18 cellular contexts compared by ENCODE assay signal in the genomic region with DNA sequence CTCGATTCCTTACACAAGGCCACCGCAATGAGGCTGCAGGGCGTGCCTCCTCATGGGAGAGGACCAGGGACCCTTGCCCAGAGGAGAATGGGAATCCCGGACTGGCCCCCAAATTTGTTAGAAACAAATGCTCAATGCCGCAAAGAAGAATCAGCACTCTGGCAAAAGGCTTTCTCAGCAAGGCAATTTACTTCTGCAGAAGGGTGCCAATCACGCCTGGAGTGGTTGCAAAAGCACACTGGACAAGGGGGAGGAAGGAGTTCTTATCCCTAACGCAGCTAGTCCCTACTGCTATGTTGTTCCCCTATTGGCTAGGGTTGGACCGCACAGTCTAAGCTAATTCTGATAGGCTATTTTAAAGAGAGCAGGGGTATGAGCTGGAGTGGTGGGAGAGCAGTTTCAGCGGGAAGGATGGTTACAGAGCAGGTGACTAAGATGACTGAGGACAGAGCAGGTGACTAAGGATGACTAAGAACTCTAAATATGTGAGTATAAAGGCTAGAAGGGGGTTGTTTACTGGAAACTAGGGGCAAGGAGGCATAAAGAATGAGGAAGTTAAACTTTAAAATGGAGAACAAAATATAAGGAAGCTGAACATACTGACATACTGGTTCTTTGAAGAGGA. TPM values are rescaled to one million over a fixed set of nuclear protein-coding genes. Genes with fewer than 3 reads are reported as not detected.
A peak's percentile ranks its signal among the peaks of the same experiment; 100 is the strongest.
DNase-seq lines count a peak whose midpoint lies in the region; ATAC-seq and TF ChIP-seq lines count a peak whose summit lies in the region.
"Had no signal": no experiment of that assay in that cellular context is flagged by ENCODE, and none has a peak within 500 bp of the region (broad histone marks: within the 10 kb centered on the region; RNA-seq: fewer than 3 reads in every experiment).

No MANE protein-coding gene starts in this region.

- ATAC-seq in activated CD4-positive, CD25-positive, alpha-beta regulatory T cell treated with anti-CD3 and anti-CD28 coated beads, Interleukin-2, amount 50 U/mL, for 24 hours: peak; percentile 17 to 79
- peak; percentile 80 for ATAC-seq in stimulated activated memory B cell treated with anti-CD40 and anti-IgM and Interleukin-4, amounts not matched to agents 10 μg/mL and 1 μg/mL and 100 μg/mL, for 72 hours
- ATAC-seq: activated T-cell treated with anti-CD3 and anti-CD28 coated beads, Interleukin-2, amount 50 U/mL, for 72 hours had no signal

- no peak overlapping the region for H3K27ac ChIP-seq in endodermal cell (ENCODE audit: low read depth, low read length)
- H3K27ac ChIP-seq: tibial artery, WERI-Rb-1 had no signal

- H3K27ac Mint-ChIP-seq in endodermal cell: no peak overlapping the region
- peak overlapping the region; percentile 26 for H3K27ac Mint-ChIP-seq in stimulated activated memory B cell treated with anti-CD40 and anti-IgM and Interleukin-4, amounts not matched to agents 10 μg/mL and 1 μg/mL and 100 μg/mL, for 72 hours
- H3K27ac Mint-ChIP-seq in HFFc6: no peak overlapping the region
- H3K27ac Mint-ChIP-seq: activated T-cell treated with anti-CD3 and anti-CD28 coated beads, Interleukin-2, amount 50 U/mL, for 72 hours had no signal

- H3K4me1 ChIP-seq in endodermal cell (ENCODE audit: control insufficient read depth, insufficient read depth, low read length): no peaks in the 10 kb centered on the region
- H3K4me1 ChIP-seq: tibial artery had no signal

- H3K9me3 Mint-ChIP-seq in endodermal cell (peaks cover 44% of the 10 kb centered on the region), HFFc6 (peaks cover 47% of the 10 kb centered on the region)
- peaks cover 10% of the 10 kb centered on the region for H3K9me3 Mint-ChIP-seq in stimulated activated memory B cell treated with anti-CD40 and anti-IgM and Interleukin-4, amounts not matched to agents 10 μg/mL and 1 μg/mL and 100 μg/mL, for 72 hours

- H3K9me3 ChIP-seq in endodermal cell (ENCODE audit: control insufficient read depth, low read length): peaks cover 73% of the 10 kb centered on the region

- H3K36me3 Mint-ChIP-seq in endodermal cell (ENCODE audit: low read depth) (peaks cover 74% of the 10 kb centered on the region), HFFc6 (ENCODE audit: low read depth) (peaks cover 84% of the 10 kb centered on the region)
- peaks cover 68% of the 10 kb centered on the region for H3K36me3 Mint-ChIP-seq in stimulated activated memory B cell treated with anti-CD40 and anti-IgM and Interleukin-4, amounts not matched to agents 10 μg/mL and 1 μg/mL and 100 μg/mL, for 72 hours

- peak overlapping the region; percentile 46 for H3K4me3 ChIP-seq in endodermal cell (ENCODE audit: low read length)
- H3K4me3 ChIP-seq: lung, tibial artery had no signal

- peaks cover 58% of the 10 kb centered on the region for H3K36me3 ChIP-seq in endodermal cell (ENCODE audit: control insufficient read depth, insufficient read depth, low read length)

- no peaks in the 10 kb centered on the region for H3K27me3 ChIP-seq in endodermal cell (ENCODE audit: control insufficient read depth, insufficient read depth, low read length, poor library complexity, severe bottlenecking)
- H3K27me3 ChIP-seq: tibial artery had no signal

- TF ChIP-seq CTCF in endodermal cell (conservative IDR thresholded peaks at IDR 0.05) (no peak), HFFc6 (IDR thresholded peaks at IDR 0.05) (no peak)

- H3K27me3 Mint-ChIP-seq in endodermal cell (ENCODE audit: insufficient read depth) (no peaks in the 10 kb centered on the region), HFFc6 (ENCODE audit: insufficient read depth) (no peaks in the 10 kb centered on the region; the same call in 1 of the 2 replicates)
- H3K27me3 Mint-ChIP-seq in stimulated activated memory B cell treated with anti-CD40 and anti-IgM and Interleukin-4, amounts not matched to agents 10 μg/mL and 1 μg/mL and 100 μg/mL, for 72 hours: no peaks in the 10 kb centered on the region

- 94 to 96% methylated on average over 6 to 9 of the region's 9 CpGs for WGBS in endodermal cell (ENCODE audit: insufficient coverage in 1 of 2, insufficient read length in 1 of 2), 2 experiments

- no peak for DNase-seq in activated CD4-positive, CD25-positive, alpha-beta regulatory T cell (lab: John Stamatoyannopoulos, UW)
- DNase-seq in RKO (ENCODE audit: low spot score): peak; percentile 70
- DNase-seq in endodermal cell: peak; percentile 58
- DNase-seq in foreskin melanocyte: no peak
- no peak for DNase-seq in D341Med (ENCODE audit: low spot score)
- no peak for DNase-seq in HFFc6
- DNase-seq: activated T-cell treated with anti-CD3 and anti-CD28 coated beads, Interleukin-2, amount 50 U/mL, for 72 hours; hypothalamus; NCI-H1092; NCI-H524; occipital lobe; Right ventricle myocardium superior; stimulated activated CD4-positive, alpha-beta T cell treated with anti-CD3 and anti-CD28 coated beads, Interleukin-12 subunit alpha, Interleukin-12 subunit beta, amount 100 ng/mL, for 4 hours; tibial artery; WERI-Rb-1 had no signal

- H3K4me3 Mint-ChIP-seq in endodermal cell (no peak overlapping the region), HFFc6 (no peak overlapping the region; the same call in 1 of the 2 replicates)
- no peak overlapping the region for H3K4me3 Mint-ChIP-seq in stimulated activated memory B cell treated with anti-CD40 and anti-IgM and Interleukin-4, amounts not matched to agents 10 μg/mL and 1 μg/mL and 100 μg/mL, for 72 hours
- H3K4me3 Mint-ChIP-seq: activated T-cell treated with anti-CD3 and anti-CD28 coated beads, Interleukin-2, amount 50 U/mL, for 72 hours had no signal

- H3K4me1 Mint-ChIP-seq in endodermal cell (no peaks in the 10 kb centered on the region), HFFc6 (ENCODE audit: low read depth) (peaks cover 11% of the 10 kb centered on the region)
- peaks cover 17% of the 10 kb centered on the region for H3K4me1 Mint-ChIP-seq in stimulated activated memory B cell treated with anti-CD40 and anti-IgM and Interleukin-4, amounts not matched to agents 10 μg/mL and 1 μg/mL and 100 μg/mL, for 72 hours

- no peak overlapping the region for H3K9ac ChIP-seq in endodermal cell (ENCODE audit: extremely low read depth, low read length, poor library complexity, severe bottlenecking)

RNA-seq across cellular contexts. Expression of a gene that starts 48.5 kb away (rescaled TPM):
- total RNA-seq in endodermal cell: 10 to 100 TPM; 54.3 to 71.8 TPM
- polyA plus RNA-seq in endodermal cell (2013, experiment 1 of 2): 74.8 TPM
- 72.4 TPM for polyA plus RNA-seq in endodermal cell (2013, experiment 2 of 2)
- total RNA-seq in HFFc6 (2021; fragmentation: NEBNext Ultra II Directional; extraction: Animal tissue kit (Norgen Biotek cat#: 25700)): 10 to 100 TPM; 27.2 to 37.1 (median 29.7) TPM

RNA-seq across cellular contexts. Expression of a gene that starts 59.6 kb away (rescaled TPM):
- under 1 TPM; 0.68 to 0.93 TPM for total RNA-seq in endodermal cell
- polyA plus RNA-seq in endodermal cell (2013, experiment 1 of 2): 1.1 TPM
- polyA plus RNA-seq in endodermal cell (2013, experiment 2 of 2): 0.99 TPM
- 1 to 10 TPM; 1.6 to 2.6 (median 1.9) TPM for total RNA-seq in HFFc6 (2021; fragmentation: NEBNext Ultra II Directional; extraction: Animal tissue kit (Norgen Biotek cat#: 25700))

RNA-seq across cellular contexts. Expression of a gene that starts 59.8 kb away (rescaled TPM):
- total RNA-seq in endodermal cell: 10 to 100 TPM; 36.7 to 44.5 TPM
- 52.0 TPM for polyA plus RNA-seq in endodermal cell (2013, experiment 1 of 2)
- 44.4 TPM for polyA plus RNA-seq in endodermal cell (2013, experiment 2 of 2)
- 100 to 1,000 TPM; 159 to 204 (median 171) TPM for total RNA-seq in HFFc6 (2021; fragmentation: NEBNext Ultra II Directional; extraction: Animal tissue kit (Norgen Biotek cat#: 25700))

Comparison
In these comparisons a context has a peak if more than half of its experiments do, and no peak if none do; other contexts are left out.
1. DNase-seq: peak in RKO (single experiment) and endodermal cell (single experiment); none in activated CD4-positive, CD25-positive, alpha-beta regulatory T cell (0 of 4), foreskin melanocyte (single experiment), D341Med (single experiment) and HFFc6 (single experiment).